10 cellular contexts compared by ENCODE assay signal in the genomic region with DNA sequence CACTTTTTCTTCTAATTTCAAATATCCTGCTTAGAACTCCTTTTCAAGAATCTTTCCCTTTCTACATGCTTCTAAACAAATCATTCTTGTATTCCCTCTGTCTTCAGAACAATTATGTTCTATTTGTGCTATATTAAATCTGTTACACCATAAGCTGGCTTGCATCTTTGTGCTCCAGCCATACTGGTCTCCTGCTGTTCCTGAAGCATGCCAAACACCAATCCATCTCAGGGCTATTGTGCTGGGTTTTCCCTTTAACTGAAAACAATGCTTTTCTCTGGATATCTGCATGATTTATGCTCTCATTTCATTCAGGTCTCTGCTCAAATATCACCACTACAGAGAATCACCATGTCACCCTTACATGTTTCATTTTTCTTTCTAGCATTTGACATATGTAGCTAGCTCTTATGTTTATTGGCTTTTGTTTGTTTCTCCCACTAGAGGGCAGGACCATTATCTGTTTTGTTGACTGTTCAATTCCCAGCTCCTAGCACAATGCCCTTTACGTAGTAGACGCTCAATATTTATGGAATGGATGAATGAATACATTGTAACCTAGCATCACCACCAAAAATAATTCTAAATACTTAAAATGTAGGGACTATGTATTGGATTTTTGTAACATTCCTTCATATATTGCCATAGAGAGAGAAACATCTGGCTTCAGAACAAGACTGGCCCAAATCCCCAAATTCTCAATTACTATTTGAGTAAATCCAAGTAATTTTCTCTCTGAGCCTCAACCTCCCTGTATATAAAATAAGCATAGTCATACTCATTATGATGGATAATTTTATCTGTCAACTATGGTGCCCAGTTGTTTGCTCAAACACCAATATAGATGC.
DNase-seq lines count a peak whose midpoint lies in the region; ATAC-seq, FAIRE-seq and TF ChIP-seq lines count a peak whose summit lies in the region.
"Had no signal": no experiment of that assay in that cellular context is flagged by ENCODE, and none has a peak within 500 bp of the region (broad histone marks: within the 10 kb centered on the region; RNA-seq: fewer than 3 reads in every experiment).

No MANE protein-coding gene starts in this region.

- DNase-seq in GM19239 (ENCODE audit: insufficient read length, low spot score) (no peak), NCI-H2029 (lab: John Stamatoyannopoulos, UW) (peak; percentile 27), osteoblast (ENCODE audit: insufficient read length, low spot score, missing footprints) (no peak), RCC 7860 (ENCODE audit: low spot score) (no peak), left colon (no peak)
- DNase-seq: naive B cell had no signal

- ATAC-seq in HG03196 (IDR thresholded peaks at IDR 0.05; ENCODE audit: unreplicated experiment) (no peak), HG03354 (IDR thresholded peaks at IDR 0.05; ENCODE audit: poor library complexity, severe bottlenecking, unreplicated experiment) (no peak), left colon (no peak)

- TF ChIP-seq CTCF in brain (conservative IDR thresholded peaks at IDR 0.05) (peak; percentile 42 to 62), osteoblast (IDR thresholded peaks at IDR 0.05; ENCODE audit: extremely low read depth, low read depth, low read length) (peak; percentile 46)

- no peaks in the 10 kb centered on the region for H3K9me3 ChIP-seq in osteoblast (ENCODE audit: low read depth, low read length)

- peaks cover 38% of the 10 kb centered on the region for H3K4me1 Mint-ChIP-seq in brain
- H3K4me1 Mint-ChIP-seq: naive B cell had no signal

- no peak overlapping the region for H3K4me2 ChIP-seq in osteoblast (ENCODE audit: insufficient read depth, low read length)

- H3K79me2 ChIP-seq in osteoblast (ENCODE audit: insufficient read depth, low read length) = no peaks in the 10 kb centered on the region

- no peaks in the 10 kb centered on the region for H3K36me3 ChIP-seq in osteoblast (ENCODE audit: insufficient read depth, low read length)

- H3K27ac ChIP-seq in osteoblast (ENCODE audit: low read depth, low read length) = no peak overlapping the region

- H3K4me3 Mint-ChIP-seq in brain = peak overlapping the region in 1 of 5 experiments; percentile 1
- H3K4me3 Mint-ChIP-seq: naive B cell had no signal

- peak overlapping the region; percentile 3 to 88 (median 12) for H3K27ac Mint-ChIP-seq in brain
- H3K27ac Mint-ChIP-seq: activated T-helper 2 cell treated with anti-CD3 and anti-CD28 coated beads, Interferon-gamma antibody, Interleukin-2, Interleukin-4, amounts not matched to agents 10 μg/mL and 5 μg/mL and 100 μg/mL, durations not matched to agents 14 hours and 24 hours and 36 hours; naive B cell had no signal

- H3K9me3 Mint-ChIP-seq in brain = peaks cover 0 to 3% (median 0%) of the 10 kb centered on the region in 5 experiments

- H4K20me1 ChIP-seq in osteoblast (ENCODE audit: insufficient read depth, low read length) = no peaks in the 10 kb centered on the region

- H3K4me1 ChIP-seq in osteoblast (ENCODE audit: insufficient read depth, low read length) = no peaks in the 10 kb centered on the region

- H3K27me3 ChIP-seq in osteoblast (ENCODE audit: insufficient read depth, low read length) = no peaks in the 10 kb centered on the region

- peaks cover 6% of the 10 kb centered on the region for H3K27me3 Mint-ChIP-seq in brain
- H3K27me3 Mint-ChIP-seq: naive B cell had no signal

- no peaks in the 10 kb centered on the region for H3K36me3 Mint-ChIP-seq in brain
- H3K36me3 Mint-ChIP-seq: naive B cell had no signal

- intact Hi-C loops in left colon (cut with DNase I, micrococcal nuclease) = no loop called here

- H2AFZ ChIP-seq in osteoblast (ENCODE audit: low read length) = no peak overlapping the region

- no peak overlapping the region for H3K4me3 ChIP-seq in osteoblast (ENCODE audit: insufficient read depth, low read length)

- FAIRE-seq in GM19239 (lab: Jason Lieb, UNC) = peak; percentile 39
- FAIRE-seq in RCC 7860 (lab: Jason Lieb, UNC) = no peak
